ENCODE assay signal across 1 cellular context in the genomic region with DNA sequence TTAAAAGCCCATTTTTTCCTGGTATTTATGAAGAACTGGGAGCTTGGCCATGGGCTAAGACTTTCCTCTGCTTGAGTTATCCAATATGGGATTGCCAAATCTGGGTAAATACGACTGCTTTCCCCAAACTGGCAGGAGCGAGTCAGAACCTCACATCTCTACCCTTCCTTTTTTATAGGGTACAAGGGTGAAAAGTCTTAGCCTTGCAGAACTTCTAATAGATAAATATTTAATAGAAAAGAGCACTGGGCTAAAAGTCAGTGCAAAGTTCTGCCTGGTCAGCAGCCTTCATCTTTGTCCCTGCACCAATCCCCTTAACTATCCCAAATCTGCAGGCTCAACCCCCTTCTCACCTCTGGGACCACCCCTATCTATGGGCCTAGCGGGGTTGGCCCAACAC.
TF ChIP-seq lines count a peak whose summit lies in the region.

No MANE protein-coding gene starts in this region.

TF ChIP-seq in HepG2, 621 proteins besides CTCF, POLR2A, EP300 and RAD21 (continued from another document):
- peak; percentile 32; the same call in 1 of the 2 replicates for TF ChIP-seq ZNF629 (CRISPR knock-in tag; conservative IDR thresholded peaks at IDR 0.05)
- TF ChIP-seq RARA (CRISPR knock-in tag; IDR thresholded peaks at IDR 0.05) = 0 out of 2 replicates have a peak, but pooled peaks have one; percentile 10
